In the genomic region with DNA sequence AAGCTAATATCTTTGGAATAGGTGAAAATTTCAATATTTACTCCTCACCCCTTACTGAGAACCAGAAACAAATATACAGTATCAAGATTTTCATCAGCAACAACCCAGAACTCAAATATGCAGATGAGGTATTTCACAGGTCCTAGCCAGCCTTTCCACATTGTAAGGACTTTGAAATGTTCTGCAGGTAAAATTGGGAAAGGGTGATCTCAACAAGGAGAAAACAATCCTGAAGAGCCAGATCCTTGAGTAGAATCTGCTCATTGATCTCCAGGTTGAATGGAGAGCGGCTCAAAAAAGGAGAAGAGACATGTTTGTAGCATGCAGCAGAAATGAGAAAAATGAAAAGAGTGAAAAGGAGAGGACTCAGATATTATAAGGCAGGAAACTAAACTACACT, we compare ENCODE assay signal across 7 cellular contexts.
"Had no signal": no experiment of that assay in that cellular context is flagged by ENCODE, and none has a peak within 500 bp of the region (broad histone marks: within the 10 kb centered on the region; RNA-seq: fewer than 3 reads in every experiment).

No MANE protein-coding gene starts in this region.

- H3K9me3 ChIP-seq: HAP-1 had no signal

- H3K27ac Mint-ChIP-seq: HFFc6 had no signal

- DNase-seq: GOT3, H7, HFFc6, KG1 had no signal

- H3K9me3 Mint-ChIP-seq: HFFc6 had no signal

- H3K36me3 ChIP-seq: HAP-1 had no signal

- H3K4me1 ChIP-seq: HAP-1 had no signal

- ATAC-seq: HCT116, K562 had no signal

- H3K4me3 ChIP-seq: HAP-1, K562 had no signal

- H3K4me3 Mint-ChIP-seq: HFFc6 had no signal
